In the genomic region with DNA sequence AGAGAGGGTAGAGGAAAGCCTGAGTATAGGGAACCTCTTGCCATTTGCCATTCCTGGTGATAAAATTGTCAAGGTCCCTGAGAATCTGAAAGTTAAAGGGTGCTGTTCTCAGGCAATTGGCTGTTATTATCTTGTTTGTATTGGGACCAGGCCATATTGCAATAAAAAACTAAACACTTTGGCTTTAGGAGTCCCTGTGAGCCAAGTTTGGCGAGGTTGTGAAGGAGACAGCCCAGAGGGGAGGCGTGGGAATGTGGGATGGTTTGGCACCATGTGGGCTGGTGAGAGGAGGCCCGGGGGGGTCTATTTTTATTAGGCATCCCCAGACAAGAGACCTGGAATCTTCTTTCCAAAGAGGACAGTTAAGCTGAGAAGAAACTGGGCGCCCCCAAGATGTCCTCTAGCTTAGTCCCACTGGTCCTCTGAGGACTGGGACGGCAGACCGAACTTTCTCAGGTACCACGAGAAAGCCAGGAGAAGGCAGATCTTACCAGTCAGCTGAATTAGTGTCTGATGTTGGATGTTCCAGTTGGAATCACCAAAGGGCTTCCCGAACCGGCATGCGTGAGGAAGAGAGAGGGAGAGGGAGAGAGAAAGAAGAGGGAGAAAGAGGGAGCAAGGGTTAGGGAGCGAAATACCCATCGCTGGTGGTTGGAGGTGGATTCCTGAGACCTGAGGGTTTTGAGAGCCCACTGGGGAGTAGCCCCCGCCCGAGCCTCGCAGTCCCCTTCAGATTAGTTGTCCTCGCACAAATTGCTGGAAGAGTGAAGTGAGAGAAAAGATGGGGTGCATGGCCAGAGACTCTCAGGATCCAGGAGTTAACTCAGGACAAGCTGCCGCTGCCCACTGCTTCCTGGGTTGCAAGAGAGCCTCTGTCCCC, we compare ENCODE assay signal across 21 cellular contexts. TPM values are rescaled to one million over a fixed set of nuclear protein-coding genes. Genes with fewer than 3 reads are reported as not detected.
DNase-seq lines count a peak whose midpoint lies in the region; ATAC-seq, FAIRE-seq and TF ChIP-seq lines count a peak whose summit lies in the region.
"Had no signal": no experiment of that assay in that cellular context is flagged by ENCODE, and none has a peak within 500 bp of the region (broad histone marks: within the 10 kb centered on the region; RNA-seq: fewer than 3 reads in every experiment).

No MANE protein-coding gene starts in this region.

- H3K27ac ChIP-seq in right lobe of liver (no peak overlapping the region), HepG2 (ENCODE audit: extremely low read length, insufficient read depth, low read length) (no peak overlapping the region), left lung (no peak overlapping the region), upper lobe of right lung (no peak overlapping the region)
- H3K27ac ChIP-seq: A549, C4-2B, SJCRH30 had no signal

- no peak for FAIRE-seq in HepG2 (lab: Jason Lieb, UNC)
- FAIRE-seq: A549, GM12892, keratinocyte had no signal

- no peaks in the 10 kb centered on the region for H3K79me2 ChIP-seq in HepG2 (ENCODE audit: insufficient read depth, low read length)

- no peak for DNase-seq in activated CD4-positive, alpha-beta T cell treated with anti-CD3 and anti-CD28 coated beads, Interleukin-2, amount 10 ng/mL, durations not matched to agents 24 days and 14 days
- no peak for DNase-seq in activated CD4-positive, alpha-beta T cell treated with anti-CD3 and anti-CD28 coated beads for 48 hours
- DNase-seq in right lobe of liver (peak in 1 of 3 donors; percentile 12), HepG2 (ENCODE audit: low spot score) (no peak), left lung (peak in 1 of 2 donors; percentile 22), upper lobe of right lung (peak; percentile 47), NK-92 (lab: John Stamatoyannopoulos, UW; ENCODE audit: unreplicated experiment) (no peak)
- DNase-seq: HFFc6; Karpas-422; mesendoderm; NCI-H1092; NCI-H524 treated with DMSO at 0.1 percent for 48 hours; SJCRH30; stimulated activated naive B cell treated with anti-CD40 and anti-IgM and Interleukin-4, amounts not matched to agents 10 μg/mL and 1 μg/mL and 100 μg/mL, for 72 hours; T-helper 9 cell had no signal

- H3K27ac Mint-ChIP-seq in activated CD4-positive, alpha-beta T cell treated with anti-CD3 and anti-CD28 coated beads, Interleukin-2, amount 10 ng/mL, durations not matched to agents 24 days and 14 days: peak overlapping the region; percentile 78
- H3K27ac Mint-ChIP-seq: HFFc6; stimulated activated naive B cell treated with anti-CD40 and anti-IgM and Interleukin-4, amounts not matched to agents 10 μg/mL and 1 μg/mL and 100 μg/mL, for 72 hours; type B pancreatic cell had no signal

- H3K36me3 Mint-ChIP-seq in activated CD4-positive, alpha-beta T cell treated with anti-CD3 and anti-CD28 coated beads, Interleukin-2, amount 10 ng/mL, durations not matched to agents 24 days and 14 days (ENCODE audit: low read depth): peaks cover 59% of the 10 kb centered on the region

- no TSS peak for BruUV-seq in HepG2 (replicated peaks; lab: Mats Ljungman, UMichigan)

- no peaks in the 10 kb centered on the region for H3K27me3 ChIP-seq in right lobe of liver
- no peaks in the 10 kb centered on the region for H3K27me3 ChIP-seq in HepG2 (ENCODE audit: control insufficient read depth in 1 of 2, insufficient read depth in 2 of 2, low read length in 2 of 2)
- H3K27me3 ChIP-seq in left lung: no peaks in the 10 kb centered on the region
- no peaks in the 10 kb centered on the region for H3K27me3 ChIP-seq in upper lobe of right lung
- H3K27me3 ChIP-seq: SJCRH30 had no signal

- TF ChIP-seq POLR2A in right lobe of liver (IDR thresholded peaks at IDR 0.05): no peak
- no peak for TF ChIP-seq POLR2A in HepG2 (IDR thresholded peaks at IDR 0.05; ENCODE audit: insufficient read depth in 1 of 2, low read depth in 2 of 2, low read length in 2 of 2)

- no peak overlapping the region for H3K4me2 ChIP-seq in HepG2 (ENCODE audit: low read depth, low read length)
- H3K4me2 ChIP-seq: A549 had no signal

- no peak overlapping the region for H2AFZ ChIP-seq in HepG2 (ENCODE audit: low read length)

- H3K27me3 Mint-ChIP-seq in activated CD4-positive, alpha-beta T cell treated with anti-CD3 and anti-CD28 coated beads, Interleukin-2, amount 10 ng/mL, durations not matched to agents 24 days and 14 days: no peaks in the 10 kb centered on the region
- H3K27me3 Mint-ChIP-seq: stimulated activated naive B cell treated with anti-CD40 and anti-IgM and Interleukin-4, amounts not matched to agents 10 μg/mL and 1 μg/mL and 100 μg/mL, for 72 hours; type B pancreatic cell had no signal

- H3K9me3 ChIP-seq in right lobe of liver: no peaks in the 10 kb centered on the region
- no peaks in the 10 kb centered on the region for H3K9me3 ChIP-seq in HepG2 (ENCODE audit: low read length)
- H3K9me3 ChIP-seq in left lung: no peaks in the 10 kb centered on the region
- no peaks in the 10 kb centered on the region for H3K9me3 ChIP-seq in upper lobe of right lung
- H3K9me3 ChIP-seq: A549 had no signal

- CTCF ChIA-PET in HepG2 (lab: Yijun Ruan, JAX; ENCODE audit: low intra/inter-chr PET ratio, low total read pairs): no interaction called here

- peaks cover 15% of the 10 kb centered on the region for H3K4me1 Mint-ChIP-seq in activated CD4-positive, alpha-beta T cell treated with anti-CD3 and anti-CD28 coated beads, Interleukin-2, amount 10 ng/mL, durations not matched to agents 24 days and 14 days

- ATAC-seq in right lobe of liver (peak; percentile 31 to 64 (median 54)), HepG2 (no peak), left lung (peak; percentile 53), upper lobe of right lung (peak; percentile 60), HG02973 (IDR thresholded peaks at IDR 0.05; ENCODE audit: unreplicated experiment) (no peak)
- ATAC-seq: A549; stimulated activated naive B cell treated with anti-CD40 and anti-IgM and Interleukin-4, amounts not matched to agents 10 μg/mL and 1 μg/mL and 100 μg/mL, for 72 hours had no signal

- POLR2A ChIA-PET in HepG2 (lab: Yijun Ruan, JAX): no interaction called here

- intact Hi-C loops in activated CD4-positive, alpha-beta T cell treated with anti-CD3 and anti-CD28 coated beads, Interleukin-2, amount 10 ng/mL, durations not matched to agents 24 days and 14 days (cut with micrococcal nuclease): no loop called here
- intact Hi-C loops in right lobe of liver (cut with DNase I): no loop called here
- intact Hi-C loops in HepG2 (cut with micrococcal nuclease; ENCODE audit: unreplicated experiment): no loop called here
- intact Hi-C loops in left lung (cut with DNase I): no loop called here
- intact Hi-C loops in upper lobe of right lung (cut with DNase I): no loop called here

- no peak for TF ChIP-seq CTCF in right lobe of liver (IDR thresholded peaks at IDR 0.05)
- TF ChIP-seq CTCF in HepG2 (CRISPR knock-in tag; IDR thresholded peaks at IDR 0.05): no peak
- no peak for TF ChIP-seq CTCF in left lung (IDR thresholded peaks at IDR 0.05)
- no peak for TF ChIP-seq CTCF in upper lobe of right lung (IDR thresholded peaks at IDR 0.05)

- H3K9me3 Mint-ChIP-seq in activated CD4-positive, alpha-beta T cell treated with anti-CD3 and anti-CD28 coated beads, Interleukin-2, amount 10 ng/mL, durations not matched to agents 24 days and 14 days: peaks cover 2% of the 10 kb centered on the region
- H3K9me3 Mint-ChIP-seq: type B pancreatic cell had no signal

- H3K4me3 ChIP-seq in right lobe of liver (no peak overlapping the region), HepG2 (replicated peaks in 1 of 3; ENCODE audit: insufficient read depth in 1 of 3, low read depth in 2 of 3, low read length in 3 of 3) (no peak overlapping the region), left lung (no peak overlapping the region), upper lobe of right lung (no peak overlapping the region)
- H3K4me3 ChIP-seq: A549, SJCRH30 had no signal

- no peaks in the 10 kb centered on the region for H3K36me3 ChIP-seq in right lobe of liver
- peaks cover 46 to 65% of the 10 kb centered on the region in 2 experiments for H3K36me3 ChIP-seq in HepG2 (replicated peaks in 1 of 2; ENCODE audit: control insufficient read depth in 1 of 2, insufficient read depth in 2 of 2, low read length in 2 of 2)
- peaks cover 0 to 46% of the 10 kb centered on the region in 2 donors for H3K36me3 ChIP-seq in left lung
- H3K36me3 ChIP-seq in upper lobe of right lung: peaks cover 23% of the 10 kb centered on the region

- TF ChIP-seq EP300 in HepG2 (IDR thresholded peaks at IDR 0.05; ENCODE audit: low read depth in 2 of 2, low read length in 2 of 2): no peak
- no peak for TF ChIP-seq EP300 in HepG2 (CRISPR knock-in tag; IDR thresholded peaks at IDR 0.05; ENCODE audit: borderline replicate concordance)

- TF ChIP-seq RAD21 in HepG2 (CRISPR knock-in tag; IDR thresholded peaks at IDR 0.05): no peak

- H3K9ac ChIP-seq in HepG2 (ENCODE audit: insufficient read depth, low read depth, low read length): no peak overlapping the region

- no peak overlapping the region for H3K4me3 Mint-ChIP-seq in activated CD4-positive, alpha-beta T cell treated with anti-CD3 and anti-CD28 coated beads, Interleukin-2, amount 10 ng/mL, durations not matched to agents 24 days and 14 days
- H3K4me3 Mint-ChIP-seq: HFFc6; stimulated activated naive B cell treated with anti-CD40 and anti-IgM and Interleukin-4, amounts not matched to agents 10 μg/mL and 1 μg/mL and 100 μg/mL, for 72 hours; type B pancreatic cell had no signal

- peaks cover 5% of the 10 kb centered on the region; the same call in 1 of the 2 replicates for H4K20me1 ChIP-seq in HepG2 (ENCODE audit: insufficient read depth, low read length)

- H3K4me1 ChIP-seq in right lobe of liver (no peaks in the 10 kb centered on the region), HepG2 (ENCODE audit: insufficient read depth, low read length) (no peaks in the 10 kb centered on the region), left lung (no peaks in the 10 kb centered on the region), upper lobe of right lung (no peaks in the 10 kb centered on the region)
- H3K4me1 ChIP-seq: A549, SJCRH30 had no signal

- WGBS in right lobe of liver (ENCODE audit: insufficient coverage, low coverage, low lambda C conversion rate, missing lambda C conversion rate): 85% methylated on average over 8 of the region's 17 CpGs
- WGBS in HepG2 (ENCODE audit: low lambda C conversion rate): 96% methylated on average over 17 of the region's 17 CpGs

- in situ Hi-C loops in HepG2 (cut with HindIII; ENCODE audit: extremely low pct_ligation_motif_present, low pct_unique_long_range_greater_than_20kb): no loop called here

RNA-seq across cellular contexts. Expression of a gene that starts 24.4 kb away (rescaled TPM):
- 103 and 110 TPM in 2 replicates for total RNA-seq in activated CD4-positive, alpha-beta T cell treated with anti-CD3 and anti-CD28 coated beads, Interleukin-2, amount 10 ng/mL, durations not matched to agents 24 days and 14 days
- total RNA-seq in right lobe of liver: 10 to 100 TPM; 31.5 to 69.5 (median 40.0) TPM
- 108 and 144 TPM in 2 replicates for total RNA-seq in HepG2 (2016; rRNA removed; fragmentation: Illumina TruSeq; extraction: Trizol)
- 61.3 and 63.2 TPM in 2 replicates for total RNA-seq in HepG2 (2016; cell fraction: cytosol; rRNA removed; fragmentation: Illumina TruSeq; extraction: Trizol; ENCODE audit: low read depth)
- 106 and 153 TPM in 2 replicates for total RNA-seq in HepG2 (2016; cell fraction: insoluble cytoplasmic fraction; rRNA removed; fragmentation: Illumina TruSeq; extraction: Trizol)
- 66.8 and 68.4 TPM in 2 replicates for total RNA-seq in HepG2 (2016; cell fraction: membrane; rRNA removed; fragmentation: Illumina TruSeq; extraction: Trizol)
- total RNA-seq in HepG2 (2016; cell fraction: nucleus; rRNA removed; fragmentation: Illumina TruSeq; extraction: Trizol): 46.1 and 46.5 TPM in 2 replicates
- 152 and 171 TPM in 2 replicates for polyA plus RNA-seq in HepG2 (2011; rRNA removed)
- polyA plus RNA-seq in HepG2 (2011; cell fraction: cytosol; rRNA removed): 96.9 and 144 TPM in 2 replicates
- 55.7 and 80.2 TPM in 2 replicates for polyA plus RNA-seq in HepG2 (2011; cell fraction: nucleus; rRNA removed)
- polyA plus RNA-seq in HepG2 (2012): 121 and 122 TPM in 2 replicates
- polyA plus RNA-seq in HepG2 (2016; cell fraction: cytosol; fragmentation: Illumina TruSeq; extraction: Trizol; ENCODE audit: low read depth): 51.0 and 56.6 TPM in 2 replicates
- polyA plus RNA-seq in HepG2 (2016; cell fraction: insoluble cytoplasmic fraction; fragmentation: Illumina TruSeq; extraction: Trizol; ENCODE audit: low read depth): 155 and 168 TPM in 2 replicates
- 61.5 and 63.6 TPM in 2 replicates for polyA plus RNA-seq in HepG2 (2016; cell fraction: membrane; fragmentation: Illumina TruSeq; extraction: Trizol; ENCODE audit: low read depth)
- polyA plus RNA-seq in HepG2 (2016; cell fraction: nucleus; fragmentation: Illumina TruSeq; extraction: Trizol; ENCODE audit: insufficient read depth, low read depth): 102 and 103 TPM in 2 replicates
- 81.1 TPM in 2 replicates for polyA minus RNA-seq in HepG2 (2011; rRNA and poly(A)+ RNA removed; ENCODE audit: low replicate concordance)
- 19.5 and 25.9 TPM in 2 replicates for polyA minus RNA-seq in HepG2 (2011; cell fraction: cytosol; rRNA and poly(A)+ RNA removed)
- polyA minus RNA-seq in HepG2 (2011; cell fraction: nucleus; rRNA and poly(A)+ RNA removed): 19.4 and 32.6 TPM in 2 replicates
- 100 to 1,000 TPM; 147 to 163 TPM for total RNA-seq in left lung
- 104 TPM for total RNA-seq in upper lobe of right lung

RNA-seq across cellular contexts. Expression of a gene that starts 29.7 kb away (rescaled TPM):
- total RNA-seq in activated CD4-positive, alpha-beta T cell treated with anti-CD3 and anti-CD28 coated beads, Interleukin-2, amount 10 ng/mL, durations not matched to agents 24 days and 14 days: 102 and 106 TPM in 2 replicates
- total RNA-seq in right lobe of liver (1 to 10 TPM in 4 of 6 experiments, under 1 TPM in 2; 0.66 to 1.7 (median 1.0) TPM), HepG2 (2016; rRNA removed; fragmentation: Illumina TruSeq; extraction: Trizol) (0.11 and 0.17 TPM in 2 replicates), left lung (1 to 10 TPM; 6.5 to 9.1 TPM), upper lobe of right lung (8.7 TPM)
- total RNA-seq in HepG2 (2016; cell fraction: cytosol; rRNA removed; fragmentation: Illumina TruSeq; extraction: Trizol; ENCODE audit: low read depth): 0.20 and 0.26 TPM in 2 replicates
- total RNA-seq in HepG2 (2016; cell fraction: insoluble cytoplasmic fraction; rRNA removed; fragmentation: Illumina TruSeq; extraction: Trizol): 0.19 and 0.25 TPM in 2 replicates
- total RNA-seq in HepG2 (2016; cell fraction: membrane; rRNA removed; fragmentation: Illumina TruSeq; extraction: Trizol): 0.14 and 0.15 TPM in 2 replicates
- total RNA-seq in HepG2 (2016; cell fraction: nucleus; rRNA removed; fragmentation: Illumina TruSeq; extraction: Trizol): 0.37 and 0.50 TPM in 2 replicates
- polyA plus RNA-seq in HepG2 (2011; rRNA removed): 0.21 and 0.28 TPM in 2 replicates
- 0.12 and 0.15 TPM in 2 replicates for polyA plus RNA-seq in HepG2 (2011; cell fraction: cytosol; rRNA removed)
- polyA plus RNA-seq in HepG2 (2011; cell fraction: nucleus; rRNA removed): 0.59 and 0.64 TPM in 2 replicates
- polyA plus RNA-seq in HepG2 (2012): 0.21 and 0.44 TPM in 2 replicates
- 0.16 and 0.17 TPM in 2 replicates for polyA plus RNA-seq in HepG2 (2016; cell fraction: cytosol; fragmentation: Illumina TruSeq; extraction: Trizol; ENCODE audit: low read depth)
- polyA plus RNA-seq in HepG2 (2016; cell fraction: insoluble cytoplasmic fraction; fragmentation: Illumina TruSeq; extraction: Trizol; ENCODE audit: low read depth): 0.10 and 0.34 TPM in 2 replicates
- 0.07 and 0.15 TPM in 2 replicates for polyA plus RNA-seq in HepG2 (2016; cell fraction: membrane; fragmentation: Illumina TruSeq; extraction: Trizol; ENCODE audit: low read depth)
- 0.22 and 0.72 TPM in 2 replicates for polyA plus RNA-seq in HepG2 (2016; cell fraction: nucleus; fragmentation: Illumina TruSeq; extraction: Trizol; ENCODE audit: insufficient read depth, low read depth)
- 0.28 TPM in 1 of 2 replicates, not detected in the other for polyA minus RNA-seq in HepG2 (2011; rRNA and poly(A)+ RNA removed; ENCODE audit: low replicate concordance)
- polyA minus RNA-seq in HepG2 (2011; cell fraction: cytosol; rRNA and poly(A)+ RNA removed): not detected in 2 replicates
- polyA minus RNA-seq in HepG2 (2011; cell fraction: nucleus; rRNA and poly(A)+ RNA removed): 0.64 and 0.87 TPM in 2 replicates

Comparison
In these comparisons a context has a peak if more than half of its experiments do, and no peak if none do; other contexts are left out.
1. ATAC-seq: peak in right lobe of liver (4 of 4), left lung (single experiment) and upper lobe of right lung (single experiment); none in HepG2 (single experiment) and HG02973 (single experiment).
2. RNA of a gene that starts 29.7 kb away (total RNA-seq): 102 to 106 TPM in activated CD4-positive, alpha-beta T cell treated with anti-CD3 and anti-CD28 coated beads, Interleukin-2, amount 10 ng/mL, durations not matched to agents 24 days and 14 days; 6.5 to 9.1 TPM in left lung, 8.7 TPM in upper lobe of right lung (single experiment), 0.66 to 1.7 TPM in right lobe of liver and 0.11 to 0.50 TPM in HepG2; every median in the first group is over 10 times any median in the second.